In genomic region chr15:78683599-78683998, GRCh38 we compare ENCODE assay signal across 11 cellular contexts. TPM values are rescaled to one million over a fixed set of nuclear protein-coding genes. Genes with fewer than 3 reads are reported as not detected.
"Had no signal": no experiment of that assay in that cellular context is flagged by ENCODE, and none has a peak within 500 bp of the region (broad histone marks: within the 10 kb centered on the region; RNA-seq: fewer than 3 reads in every experiment).

No MANE protein-coding gene starts in this region.

RNA-seq across cellular contexts. Expression of gene CHRNB4, which starts 42.6 kb away (rescaled TPM):
- total RNA-seq: naive thymus-derived CD4-positive, alpha-beta T cell; natural killer cell; omental fat pad; psoas muscle; right cardiac atrium; smooth muscle cell; subcutaneous adipose tissue; thoracic aorta; thyroid gland; tibial nerve; upper lobe of left lung had no signal
